Comparison of ENCODE assay signal across 8 cellular contexts in genomic region chrX:11908371-11908770, GRCh38.
A peak's percentile ranks its signal among the peaks of the same experiment; 100 is the strongest.
DNase-seq lines count a peak whose midpoint lies in the region; ATAC-seq, FAIRE-seq and TF ChIP-seq lines count a peak whose summit lies in the region.

No MANE protein-coding gene starts in this region.

- FAIRE-seq in H54 (lab: Jason Lieb, UNC) = no peak

- in situ Hi-C loops in T47D (cut with HindIII; ENCODE audit: low pct_unique_long_range_greater_than_20kb, low sequenced_read_pairs) = no loop called here

- peak; percentile 50 for ATAC-seq in HG02642 (IDR thresholded peaks at IDR 0.05; ENCODE audit: poor library complexity, unreplicated experiment)

- peak in 2 of 3 donors; percentile 5 to 27 for DNase-seq in stimulated activated CD4-positive, alpha-beta T cell treated with anti-CD3 and anti-CD28 coated beads, Interleukin-12 subunit alpha, Interleukin-12 subunit beta, amount 100 ng/mL, for 48 hours (ENCODE audit: low read depth in 2 of 3, low spot score in 1 of 3)
- no peak for DNase-seq in stimulated activated CD4-positive, alpha-beta T cell treated with anti-CD3 and anti-CD28 coated beads, Interleukin-12 subunit alpha, Interleukin-12 subunit beta, amount 100 ng/mL, for 4 hours
- DNase-seq in NCI-H446 treated with DMSO at 0.1 percent for 48 hours (lab: John Stamatoyannopoulos, UW) (peak; percentile 2), T47D (ENCODE audit: low read depth in 1 of 2, low spot score in 1 of 2) (peak; percentile 16 to 27), H54 (ENCODE audit: insufficient read length, low spot score) (no peak), NCI-H2196 (lab: John Stamatoyannopoulos, UW; ENCODE audit: unreplicated experiment) (no peak)
- peak; percentile 28 for DNase-seq in stimulated activated CD4-positive, alpha-beta T cell treated with anti-CD3 and anti-CD28 coated beads, Interleukin-2, amount 100 ng/mL, for 4 hours (ENCODE audit: low read depth)

- TF ChIP-seq POLR2A in H54 (IDR thresholded peaks at IDR 0.05; ENCODE audit: low read depth, low read length) = no peak

Comparison
In these comparisons a context has a peak if more than half of its experiments do, and no peak if none do; other contexts are left out.
1. DNase-seq: peak in stimulated activated CD4-positive, alpha-beta T cell treated with anti-CD3 and anti-CD28 coated beads, Interleukin-12 subunit alpha, Interleukin-12 subunit beta, amount 100 ng/mL, for 48 hours (2 of 3), NCI-H446 treated with DMSO at 0.1 percent for 48 hours (single experiment), T47D (2 of 2) and stimulated activated CD4-positive, alpha-beta T cell treated with anti-CD3 and anti-CD28 coated beads, Interleukin-2, amount 100 ng/mL, for 4 hours (single experiment); none in stimulated activated CD4-positive, alpha-beta T cell treated with anti-CD3 and anti-CD28 coated beads, Interleukin-12 subunit alpha, Interleukin-12 subunit beta, amount 100 ng/mL, for 4 hours (single experiment), H54 (single experiment) and NCI-H2196 (single experiment).